Comparison of ENCODE assay signal across 23 cellular contexts in genomic region chr20:6101346-6101745, GRCh38. TPM values are rescaled to one million over a fixed set of nuclear protein-coding genes. Genes with fewer than 3 reads are reported as not detected.
"Had no signal": no experiment of that assay in that cellular context is flagged by ENCODE, and none has a peak within 500 bp of the region (broad histone marks: within the 10 kb centered on the region; RNA-seq: fewer than 3 reads in every experiment).

No MANE protein-coding gene starts in this region.

- H3K4me1 Mint-ChIP-seq: activated CD4-positive, alpha-beta T cell treated with anti-CD3 and anti-CD28 coated beads, Interleukin-2, amount 10 ng/mL, durations not matched to agents 7 days and 5 days; activated naive CD8-positive, alpha-beta T cell treated with anti-CD3 and anti-CD28 coated beads, Interleukin-2, amount 50 U/mL, for 24 hours; T-helper 17 cell had no signal

- H3K36me3 ChIP-seq: brain microvascular endothelial cell had no signal

- H3K9me3 Mint-ChIP-seq: activated CD4-positive, alpha-beta memory T cell treated with anti-CD3 and anti-CD28 coated beads for 36 hours; activated CD4-positive, alpha-beta T cell treated with anti-CD3 and anti-CD28 coated beads, Interleukin-2, amount 10 ng/mL, durations not matched to agents 7 days and 5 days; activated naive CD4-positive, alpha-beta T cell treated with anti-CD3 and anti-CD28 coated beads, Interleukin-2, amount 50 U/mL, for 72 hours; activated naive CD8-positive, alpha-beta T cell treated with anti-CD3 and anti-CD28 coated beads, Interleukin-2, amount 50 U/mL, for 24 hours; activated T-cell treated with anti-CD3 and anti-CD28 coated beads, Interleukin-2, amount 50 U/mL, for 4 hours; IgD-negative memory B cell had no signal

- H3K27ac Mint-ChIP-seq: activated CD4-positive, alpha-beta memory T cell treated with anti-CD3 and anti-CD28 coated beads for 36 hours; activated CD4-positive, alpha-beta T cell treated with anti-CD3 and anti-CD28 coated beads, Interleukin-2, amount 10 ng/mL, durations not matched to agents 7 days and 5 days; activated naive CD4-positive, alpha-beta T cell treated with anti-CD3 and anti-CD28 coated beads, Interleukin-2, amount 50 U/mL, for 72 hours; activated naive CD8-positive, alpha-beta T cell treated with anti-CD3 and anti-CD28 coated beads, Interleukin-2, amount 50 U/mL, for 24 hours; IgD-negative memory B cell; T-helper 17 cell had no signal

- H3K27me3 ChIP-seq: brain microvascular endothelial cell had no signal

- ATAC-seq: activated naive CD4-positive, alpha-beta T cell treated with anti-CD3 and anti-CD28 coated beads, Interleukin-2, amount 50 U/mL, for 72 hours; activated naive CD8-positive, alpha-beta T cell treated with anti-CD3 and anti-CD28 coated beads, Interleukin-2, amount 50 U/mL, for 24 hours; activated T-cell treated with anti-CD3 and anti-CD28 coated beads, Interleukin-2, amount 50 U/mL, for 4 hours; PC-3; T-helper 17 cell had no signal

- H3K4me3 Mint-ChIP-seq: activated CD4-positive, alpha-beta memory T cell treated with anti-CD3 and anti-CD28 coated beads for 36 hours; activated CD4-positive, alpha-beta T cell treated with anti-CD3 and anti-CD28 coated beads, Interleukin-2, amount 10 ng/mL, durations not matched to agents 7 days and 5 days; activated naive CD8-positive, alpha-beta T cell treated with anti-CD3 and anti-CD28 coated beads, Interleukin-2, amount 50 U/mL, for 24 hours; activated T-cell treated with anti-CD3 and anti-CD28 coated beads, Interleukin-2, amount 50 U/mL, for 4 hours; T-helper 17 cell had no signal

- H3K27ac ChIP-seq: brain microvascular endothelial cell had no signal

- DNase-seq: activated CD4-positive, alpha-beta memory T cell treated with anti-CD3 and anti-CD28 coated beads for 36 hours; activated CD4-positive, alpha-beta T cell treated with anti-CD3 and anti-CD28 coated beads, Interleukin-2, amount 10 ng/mL, durations not matched to agents 7 days and 5 days; activated CD4-positive, CD25-positive, alpha-beta regulatory T cell; activated CD8-positive, alpha-beta memory T cell treated with anti-CD3 and anti-CD28 coated beads for 24 hours; activated effector memory CD4-positive, alpha-beta T cell treated with anti-CD3 and anti-CD28 coated beads, Interleukin-2, amount 50 U/mL, for 16 hours; activated naive CD4-positive, alpha-beta T cell treated with Interleukin-2 at 50 U/mL for 16 hours; activated naive CD8-positive, alpha-beta T cell treated with anti-CD3 and anti-CD28 coated beads, Interleukin-2, amount 50 U/mL, for 24 hours; activated T-cell treated with anti-CD3 and anti-CD28 coated beads, Interleukin-2, amount 50 U/mL, for 4 hours; brain microvascular endothelial cell; KG1; MM.1S; NCI-H1105 treated with DMSO at 0.1 percent for 48 hours; NCI-H1436 treated with DMSO at 0.1 percent for 48 hours; NCI-H187; NCI-H2081; NCI-H446; NCI-H524; PC-3; SIG-M5; T-helper 17 cell; T-helper 9 cell had no signal

- H3K36me3 Mint-ChIP-seq: activated CD4-positive, alpha-beta memory T cell treated with anti-CD3 and anti-CD28 coated beads for 36 hours; activated naive CD4-positive, alpha-beta T cell treated with anti-CD3 and anti-CD28 coated beads, Interleukin-2, amount 50 U/mL, for 72 hours had no signal

RNA-seq across cellular contexts. Expression of gene FERMT1, which starts 21.5 kb away (rescaled TPM):
- total RNA-seq: activated CD4-positive, alpha-beta T cell treated with anti-CD3 and anti-CD28 coated beads, Interleukin-2, amount 10 ng/mL, durations not matched to agents 7 days and 5 days had no signal
- polyA plus RNA-seq: IgD-negative memory B cell had no signal

RNA-seq across cellular contexts. Expression of gene LRRN4, which starts 47.5 kb away (rescaled TPM):
- total RNA-seq: activated CD4-positive, alpha-beta memory T cell treated with anti-CD3 and anti-CD28 coated beads for 36 hours; activated CD4-positive, alpha-beta T cell treated with anti-CD3 and anti-CD28 coated beads, Interleukin-2, amount 10 ng/mL, durations not matched to agents 7 days and 5 days; activated naive CD4-positive, alpha-beta T cell treated with anti-CD3 and anti-CD28 coated beads, Interleukin-2, amount 50 U/mL, for 72 hours; T-helper 17 cell had no signal
- polyA plus RNA-seq: IgD-negative memory B cell had no signal
